ENCODE assay signal across 13 cellular contexts in genomic region chr17:8892338-8892690, GRCh38. TPM values are rescaled to one million over a fixed set of nuclear protein-coding genes. Genes with fewer than 3 reads are reported as not detected.
A peak's percentile ranks its signal among the peaks of the same experiment; 100 is the strongest.
DNase-seq lines count a peak whose midpoint lies in the region; ATAC-seq and TF ChIP-seq lines count a peak whose summit lies in the region.
"Had no signal": no experiment of that assay in that cellular context is flagged by ENCODE, and none has a peak within 500 bp of the region (broad histone marks: within the 10 kb centered on the region; RNA-seq: fewer than 3 reads in every experiment).

No MANE protein-coding gene starts in this region.

- TF ChIP-seq CTCF in brain microvascular endothelial cell (IDR thresholded peaks at IDR 0.05; ENCODE audit: low read depth, low read length, missing control alignments) (no peak), esophagus muscularis mucosa (IDR thresholded peaks at IDR 0.05) (no peak), right atrium auricular region (IDR thresholded peaks at IDR 0.05) (no peak)

- H3K9me3 ChIP-seq in esophagus muscularis mucosa (no peaks in the 10 kb centered on the region), right atrium auricular region (no peaks in the 10 kb centered on the region)
- H3K9me3 ChIP-seq: Peyer's patch, spleen had no signal

- in situ Hi-C loops in brain microvascular endothelial cell (cut with HindIII; ENCODE audit: low pct_ligation_motif_present, low sequenced_read_pairs) = no loop called here

- H3K36me3 ChIP-seq in brain microvascular endothelial cell (replicated peaks) = no peaks in the 10 kb centered on the region
- peaks cover 0 to 3% (median 0%) of the 10 kb centered on the region in 4 donors for H3K36me3 ChIP-seq in esophagus muscularis mucosa
- no peaks in the 10 kb centered on the region for H3K36me3 ChIP-seq in right atrium auricular region
- H3K36me3 ChIP-seq: Peyer's patch had no signal

- WGBS in esophagus muscularis mucosa = 68% methylated on average over 6 of the region's 6 CpGs

- no peak for TF ChIP-seq POLR2A in esophagus muscularis mucosa (IDR thresholded peaks at IDR 0.05; ENCODE audit: low read depth)

- ATAC-seq in GM18867 (IDR thresholded peaks at IDR 0.05; ENCODE audit: unreplicated experiment) (peak; percentile 39), HG03571 (IDR thresholded peaks at IDR 0.05; ENCODE audit: unreplicated experiment) (peak; percentile 42), HG02970 (IDR thresholded peaks at IDR 0.05; ENCODE audit: low FRiP score, unreplicated experiment) (no peak), GM21381 (IDR thresholded peaks at IDR 0.05; ENCODE audit: unreplicated experiment) (no peak)
- ATAC-seq: esophagus mucosa had no signal

- TF ChIP-seq EP300 in esophagus muscularis mucosa (IDR thresholded peaks at IDR 0.05) = no peak

- H3K27ac ChIP-seq in brain microvascular endothelial cell = no peak overlapping the region
- no peak overlapping the region for H3K27ac ChIP-seq in esophagus muscularis mucosa (replicated peaks in 1 of 4)
- no peak overlapping the region for H3K27ac ChIP-seq in right atrium auricular region
- H3K27ac ChIP-seq: Peyer's patch had no signal

- peak; percentile 4 for DNase-seq in EH (ENCODE audit: low read depth)
- DNase-seq in brain microvascular endothelial cell = peak; percentile 17
- no peak for DNase-seq in esophagus muscularis mucosa (ENCODE audit: extremely low spot score)
- no peak for DNase-seq in right atrium auricular region (ENCODE audit: low spot score)
- DNase-seq: activated CD4-positive, alpha-beta T cell treated with anti-CD3 and anti-CD28 coated beads for 4 hours; NCI-H2081 treated with DMSO at 0.1 percent for 48 hours; Peyer's patch; spleen had no signal

- H3K4me1 ChIP-seq in esophagus muscularis mucosa (peaks cover 4 to 14% (median 11%) of the 10 kb centered on the region in 4 donors), right atrium auricular region (peaks cover 0 to 9% of the 10 kb centered on the region in 2 donors)
- H3K4me1 ChIP-seq: Peyer's patch had no signal

- no peaks in the 10 kb centered on the region for H3K27me3 ChIP-seq in brain microvascular endothelial cell (replicated peaks)
- no peaks in the 10 kb centered on the region for H3K27me3 ChIP-seq in esophagus muscularis mucosa
- H3K27me3 ChIP-seq in right atrium auricular region = no peaks in the 10 kb centered on the region
- H3K27me3 ChIP-seq: Peyer's patch, spleen had no signal

- H3K4me3 ChIP-seq in brain microvascular endothelial cell (ENCODE audit: low read depth, low read length) = no peak overlapping the region
- no peak overlapping the region for H3K4me3 ChIP-seq in esophagus muscularis mucosa
- H3K4me3 ChIP-seq in right atrium auricular region = no peak overlapping the region
- H3K4me3 ChIP-seq: Peyer's patch, spleen had no signal

- intact Hi-C loops in esophagus muscularis mucosa (cut with DNase I) = no loop called here

RNA-seq across cellular contexts. Expression of gene PIK3R6, which starts 24.8 kb away (rescaled TPM):
- 1 to 10 TPM in 3 of 4 donors, under 1 TPM in 1; 0.52 to 3.3 (median 1.8) TPM for total RNA-seq in esophagus muscularis mucosa
- under 1 TPM in 1 of 2 donors, not detected in 1; 0.51 TPM for total RNA-seq in right atrium auricular region

Comparison
In these comparisons a context has a peak if more than half of its experiments do, and no peak if none do; other contexts are left out.
1. DNase-seq: peak in EH (single experiment) and brain microvascular endothelial cell (single experiment); none in esophagus muscularis mucosa (single experiment) and right atrium auricular region (single experiment).
2. ATAC-seq: peak in GM18867 (single experiment) and HG03571 (single experiment); none in HG02970 (single experiment) and GM21381 (single experiment).